Comparison of ENCODE assay signal across 21 cellular contexts in genomic region chr7:148328906-148329305, GRCh38.
"Had no signal": no experiment of that assay in that cellular context is flagged by ENCODE, and none has a peak within 500 bp of the region (broad histone marks: within the 10 kb centered on the region; RNA-seq: fewer than 3 reads in every experiment).

No MANE protein-coding gene starts in this region.

- ATAC-seq: effector memory CD8-positive, alpha-beta T cell; foreskin keratinocyte; gastroesophageal sphincter; heart left ventricle; left colon; left lung; left ventricle myocardium superior; lower lobe of right lung had no signal

- H3K27ac Mint-ChIP-seq: dendritic cell treated with granulocyte-macrophage colony-stimulating factor and Interleukin-4, amounts not matched to agents 40 ng/mL and 50 ng/mL, for 4 days; effector memory CD8-positive, alpha-beta T cell; immature natural killer cell had no signal

- H3K27ac ChIP-seq: colonic mucosa, esophagus muscularis mucosa, foreskin keratinocyte, gastroesophageal sphincter, heart left ventricle, left lung, lower lobe of right lung had no signal

- H3K4me3 Mint-ChIP-seq: dendritic cell treated with granulocyte-macrophage colony-stimulating factor and Interleukin-4, amounts not matched to agents 40 ng/mL and 50 ng/mL, for 4 days; effector memory CD8-positive, alpha-beta T cell; immature natural killer cell had no signal

- H3K27me3 ChIP-seq: colonic mucosa, esophagus muscularis mucosa, foreskin keratinocyte, gastroesophageal sphincter, hepatocyte had no signal

- H3K79me2 ChIP-seq: hepatocyte had no signal

- H3K4me1 ChIP-seq: colonic mucosa, esophagus muscularis mucosa, gastroesophageal sphincter, heart left ventricle, left lung, lower lobe of right lung had no signal

- H2AFZ ChIP-seq: hepatocyte had no signal

- H3K4me3 ChIP-seq: colonic mucosa, esophagus muscularis mucosa, gastroesophageal sphincter, heart left ventricle, hepatocyte, left lung, lower lobe of right lung had no signal

- H3K4me2 ChIP-seq: hepatocyte had no signal

- DNase-seq: colonic mucosa; cortex of kidney; effector CD8-positive, alpha-beta T cell; effector memory CD8-positive, alpha-beta T cell; foreskin keratinocyte; heart left ventricle; hypothalamus; immature natural killer cell; islet precursor cell; kidney; kidney glomerular epithelial cell; left colon; left lung; left ventricle myocardium superior; lower lobe of right lung; mesenchymal stem cell; midbrain had no signal

- H3K36me3 ChIP-seq: colonic mucosa, esophagus muscularis mucosa, gastroesophageal sphincter, heart left ventricle, left lung, lower lobe of right lung had no signal

- H3K9me3 ChIP-seq: colonic mucosa, esophagus muscularis mucosa, gastroesophageal sphincter, heart left ventricle, left lung, lower lobe of right lung had no signal
